Comparison of ENCODE assay signal across 22 cellular contexts in genomic region chr6:56819604-56820003, GRCh38.
DNase-seq lines count a peak whose midpoint lies in the region; ATAC-seq and TF ChIP-seq lines count a peak whose summit lies in the region.
"Had no signal": no experiment of that assay in that cellular context is flagged by ENCODE, and none has a peak within 500 bp of the region (broad histone marks: within the 10 kb centered on the region; RNA-seq: fewer than 3 reads in every experiment).

No MANE protein-coding gene starts in this region.

- intact Hi-C loops in left cardiac atrium (cut with DNase I), result no loop called here

- no peaks in the 10 kb centered on the region for H3K36me3 ChIP-seq in cardiac muscle cell

- H3K4me3 ChIP-seq in cardiac muscle cell, result no peak overlapping the region
- H3K4me3 ChIP-seq: K562 had no signal

- no peaks in the 10 kb centered on the region for H3K27me3 ChIP-seq in cardiac muscle cell

- peaks cover 38% of the 10 kb centered on the region for H3K4me1 ChIP-seq in cardiac muscle cell (ENCODE audit: low read depth)

- no peaks in the 10 kb centered on the region for H3K9me3 ChIP-seq in cardiac muscle cell (ENCODE audit: low read depth)

- DNase-seq in cardiac muscle cell (ENCODE audit: low read depth in 1 of 2, low spot score in 1 of 2) (no peak), left cardiac atrium (no peak), caudate nucleus (lab: John Stamatoyannopoulos, UW) (no peak), medulla oblongata (ENCODE audit: extremely low spot score) (peak; percentile 72), substantia nigra (lab: John Stamatoyannopoulos, UW) (peak in 1 of 49 donors; percentile 25), SIG-M5 treated with dmso at 0.1 percent for 504 hours (lab: John Stamatoyannopoulos, UW; ENCODE audit: unreplicated experiment) (no peak)
- no peak for DNase-seq in activated naive CD4-positive, alpha-beta T cell treated with Interleukin-2 at 50 U/mL for 16 hours
- DNase-seq: CD8-positive, alpha-beta T cell; DND-41; H7; MM.1S; NCI-H1092 treated with DMSO at 0.1 percent for 48 hours; NCI-H2029 treated with DMSO at 0.1 percent for 48 hours; NCI-H2171; NCI-H345 had no signal

- peak overlapping the region; percentile 85 for H3K27ac ChIP-seq in cardiac muscle cell
- H3K27ac ChIP-seq in caudate nucleus (ENCODE audit: low read depth, low read length), result peak overlapping the region; percentile 93
- H3K27ac ChIP-seq in substantia nigra (ENCODE audit: low read depth, low read length, poor library complexity, severe bottlenecking), result peak overlapping the region; percentile 86
- H3K27ac ChIP-seq: 22Rv1, HL-60 had no signal

- no peak for ATAC-seq in left cardiac atrium
- no peak for ATAC-seq in HG03097 (IDR thresholded peaks at IDR 0.05; ENCODE audit: low FRiP score, unreplicated experiment)
- ATAC-seq: CD8-positive, alpha-beta T cell; HepG2; K562; Right ventricle myocardium inferior; SK-N-SH treated with all-trans-retinoic acid at 6 μM for 48 hours had no signal

- TF ChIP-seq CTCF in cardiac muscle cell (IDR thresholded peaks at IDR 0.05; ENCODE audit: low read depth, low read length), result no peak
